Comparison of ENCODE assay signal across 8 cellular contexts in the genomic region with DNA sequence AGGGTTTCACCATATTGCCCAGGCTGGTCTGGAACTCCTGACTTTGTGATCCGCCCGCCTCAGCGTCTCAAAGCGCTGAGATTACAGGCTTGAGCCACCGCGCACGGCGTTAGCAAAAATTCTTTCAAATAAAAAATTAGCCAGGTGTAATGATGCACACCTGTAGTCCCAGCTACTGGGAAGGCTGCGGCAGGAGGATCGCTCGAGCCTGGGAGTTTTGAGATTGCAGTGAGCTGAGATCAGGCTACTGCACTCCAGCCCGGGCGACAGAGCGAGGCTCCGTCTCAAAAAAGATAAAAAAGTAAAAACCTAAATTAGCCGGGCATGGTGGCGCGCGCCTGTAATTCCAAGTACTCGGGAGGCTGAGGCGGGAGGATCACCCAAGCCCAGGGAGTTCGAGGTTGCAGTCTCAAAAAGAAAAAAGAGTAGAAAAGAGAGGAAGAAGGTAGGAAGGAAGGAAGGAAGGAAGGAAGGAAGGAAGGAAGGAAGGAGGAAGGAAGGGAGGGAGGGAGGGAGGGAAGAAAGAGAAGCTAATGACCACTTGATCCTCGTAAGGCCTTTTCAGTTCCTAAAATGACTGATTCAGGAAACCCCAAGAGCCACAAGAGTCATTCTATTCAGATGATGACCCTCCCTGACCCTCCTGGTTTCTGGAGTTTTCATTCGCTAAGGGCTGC. TPM values are rescaled to one million over a fixed set of nuclear protein-coding genes. Genes with fewer than 3 reads are reported as not detected.
DNase-seq lines count a peak whose midpoint lies in the region; ATAC-seq and TF ChIP-seq lines count a peak whose summit lies in the region.

No MANE protein-coding gene starts in this region.

- no peaks in the 10 kb centered on the region for H3K4me1 ChIP-seq in CD4-positive, alpha-beta memory T cell (ENCODE audit: insufficient read depth, low read length)
- H3K4me1 ChIP-seq in breast epithelium = no peaks in the 10 kb centered on the region
- no peaks in the 10 kb centered on the region for H3K4me1 ChIP-seq in muscle layer of colon (ENCODE audit: insufficient read depth, low read length)

- intact Hi-C loops in CD4-positive, alpha-beta memory T cell (cut with micrococcal nuclease) = loop anchor here (2.0 kb wide), 1 partner anchor 66 kb away; a partner anchor contains a TSS
- intact Hi-C loops in breast epithelium (cut with DNase I; ENCODE audit: low total_unique reads) = no loop called here

- no peak for TF ChIP-seq CTCF in breast epithelium (IDR thresholded peaks at IDR 0.05)

- DNase-seq in CD4-positive, alpha-beta memory T cell = no peak
- DNase-seq in LHCN-M2 (ENCODE audit: low read depth) (peak; percentile 70), breast epithelium (ENCODE audit: low spot score in 2 of 2) (no peak), hypothalamus (lab: John Stamatoyannopoulos, UW) (no peak)
- DNase-seq in stimulated activated CD4-positive, alpha-beta T cell treated with anti-CD3 and anti-CD28 coated beads, Interleukin-4, amount 100 ng/mL, for 4 hours = no peak

- H3K4me3 Mint-ChIP-seq in CD4-positive, alpha-beta memory T cell = peak overlapping the region; percentile 76 to 86 (median 81)

- H3K27me3 Mint-ChIP-seq in CD4-positive, alpha-beta memory T cell = no peaks in the 10 kb centered on the region

- peak overlapping the region in 3 of 7 donors; percentile 64 to 67 (median 65) for H3K27ac Mint-ChIP-seq in CD4-positive, alpha-beta memory T cell

- no peaks in the 10 kb centered on the region for H3K9me3 ChIP-seq in CD4-positive, alpha-beta memory T cell (ENCODE audit: control insufficient read depth in 1 of 2, low read length in 2 of 2)
- no peaks in the 10 kb centered on the region for H3K9me3 ChIP-seq in breast epithelium
- no peaks in the 10 kb centered on the region for H3K9me3 ChIP-seq in muscle layer of colon (ENCODE audit: low read length)

- CTCF ChIA-PET in CD4-positive, alpha-beta memory T cell (lab: Charles Lee; ENCODE audit: partially characterized antibody) = interaction anchor here (1.6 kb wide), 1 partner anchor 71 kb away, joined by 5 read pairs; no protein-coding TSS in a partner anchor

- H3K4me1 Mint-ChIP-seq in CD4-positive, alpha-beta memory T cell = peaks cover 3 to 9% (median 4%) of the 10 kb centered on the region in 4 donors

- POLR2A ChIA-PET in CD4-positive, alpha-beta memory T cell (lab: Charles Lee; ENCODE audit: partially characterized antibody) = no interaction called here

- H3K9me3 Mint-ChIP-seq in CD4-positive, alpha-beta memory T cell = no peaks in the 10 kb centered on the region

- ATAC-seq in GM21528 (IDR thresholded peaks at IDR 0.05; ENCODE audit: low FRiP score, unreplicated experiment) (peak; percentile 28), GM19328 (IDR thresholded peaks at IDR 0.05; ENCODE audit: unreplicated experiment) (no peak)

- H3K36me3 ChIP-seq in CD4-positive, alpha-beta memory T cell (ENCODE audit: insufficient read depth, low read length) = no peaks in the 10 kb centered on the region
- H3K36me3 ChIP-seq in breast epithelium (no peaks in the 10 kb centered on the region), muscle layer of colon (ENCODE audit: insufficient read depth, low read length) (no peaks in the 10 kb centered on the region)

- peak overlapping the region; percentile 63 for H3K9ac ChIP-seq in muscle layer of colon (ENCODE audit: low read length)

- no peak overlapping the region for H3K27ac ChIP-seq in CD4-positive, alpha-beta memory T cell (ENCODE audit: low read depth, low read length)
- H3K27ac ChIP-seq in breast epithelium (peak overlapping the region; percentile 98 to 99), muscle layer of colon (ENCODE audit: low read depth, low read length) (peak overlapping the region; percentile 96)

- H3K36me3 Mint-ChIP-seq in CD4-positive, alpha-beta memory T cell = no peaks in the 10 kb centered on the region

- TF ChIP-seq POLR2A in breast epithelium (IDR thresholded peaks at IDR 0.05) = no peak

- peak overlapping the region in 1 of 2 donors; percentile 69 for H3K4me3 ChIP-seq in CD4-positive, alpha-beta memory T cell (ENCODE audit: low read length in 2 of 2)
- H3K4me3 ChIP-seq in breast epithelium (peak overlapping the region; percentile 77 to 83 (median 78)), muscle layer of colon (ENCODE audit: low read depth in 1 of 2, low read length in 2 of 2) (peak overlapping the region; percentile 70 to 79)

- no peaks in the 10 kb centered on the region for H3K27me3 ChIP-seq in CD4-positive, alpha-beta memory T cell (ENCODE audit: insufficient read depth, low read length)
- no peaks in the 10 kb centered on the region for H3K27me3 ChIP-seq in breast epithelium
- H3K27me3 ChIP-seq in muscle layer of colon (ENCODE audit: control insufficient read depth in 1 of 2, insufficient read depth in 2 of 2, low read length in 2 of 2) = no peaks in the 10 kb centered on the region

RNA-seq across cellular contexts. Expression of a gene that starts 59.2 kb away (rescaled TPM):
- total RNA-seq in CD4-positive, alpha-beta memory T cell = not detected
- not detected for polyA plus RNA-seq in CD4-positive, alpha-beta memory T cell
- total RNA-seq in LHCN-M2 (2014; rRNA removed) = not detected in 2 replicates
- polyA plus RNA-seq in LHCN-M2 (2012) = not detected
- total RNA-seq in breast epithelium = under 1 TPM; 0.32 to 0.98 (median 0.44) TPM
